Comparison of ENCODE assay signal across 12 cellular contexts in genomic region chr17:73297934-73298861, GRCh38. TPM values are rescaled to one million over a fixed set of nuclear protein-coding genes. Genes with fewer than 3 reads are reported as not detected.
DNase-seq lines count a peak whose midpoint lies in the region; ATAC-seq, FAIRE-seq and TF ChIP-seq lines count a peak whose summit lies in the region.
"Had no signal": no experiment of that assay in that cellular context is flagged by ENCODE, and none has a peak within 500 bp of the region (broad histone marks: within the 10 kb centered on the region; RNA-seq: fewer than 3 reads in every experiment).

No MANE protein-coding gene starts in this region.

- ATAC-seq in GM21576 (IDR thresholded peaks at IDR 0.05; ENCODE audit: unreplicated experiment): peak; percentile 58
- ATAC-seq in Panc1: peak; percentile 49

- H3K36me3 ChIP-seq in Panc1 (ENCODE audit: control insufficient read depth, insufficient read depth, low read length) (no peaks in the 10 kb centered on the region), left ventricle myocardium inferior (no peaks in the 10 kb centered on the region), stomach smooth muscle (ENCODE audit: control insufficient read depth in 2 of 2, insufficient read depth in 2 of 2, low read length in 2 of 2) (no peaks in the 10 kb centered on the region)

- H3K4me3 ChIP-seq in Panc1 (ENCODE audit: low read depth in 2 of 2, low read length in 2 of 2): no peak overlapping the region
- peak overlapping the region; percentile 14 for H3K4me3 ChIP-seq in left ventricle myocardium inferior
- H3K4me3 ChIP-seq in stomach smooth muscle (ENCODE audit: low read length in 2 of 2): peak overlapping the region; percentile 14 to 29

- H3K36me3 Mint-ChIP-seq in Calu3 (ENCODE audit: insufficient read depth, unreplicated experiment): peaks cover 31% of the 10 kb centered on the region

- peak overlapping the region; percentile 68 for H3K27ac ChIP-seq in Panc1 (ENCODE audit: low read length)
- H3K27ac ChIP-seq in left ventricle myocardium inferior (replicated peaks): peak overlapping the region; percentile 73
- H3K27ac ChIP-seq in stomach smooth muscle (ENCODE audit: low read length): peak overlapping the region; percentile 55

- POLR2A ChIA-PET in Panc1 (lab: Charles Lee): interaction anchor here (0.6 kb wide), 2 partner anchors 10 to 691 kb away, joined by 3 read pairs; no protein-coding TSS in a partner anchor

- H3K4me3 Mint-ChIP-seq in Calu3 (ENCODE audit: low read depth, unreplicated experiment): no peak overlapping the region
- H3K4me3 Mint-ChIP-seq: neural crest cell had no signal

- BruUV-seq in Panc1 (replicated peaks; lab: Mats Ljungman, UMichigan) (no TSS peak), Calu3 (replicated peaks; lab: Mats Ljungman, UMichigan) (no TSS peak)

- peaks cover 29% of the 10 kb centered on the region for H3K4me1 Mint-ChIP-seq in Calu3 (ENCODE audit: low read depth, unreplicated experiment)

- no peaks in the 10 kb centered on the region for H3K27me3 Mint-ChIP-seq in Calu3 (ENCODE audit: unreplicated experiment)

- H3K27me3 ChIP-seq in Panc1 (ENCODE audit: control insufficient read depth, insufficient read depth, low read length) (no peaks in the 10 kb centered on the region), left ventricle myocardium inferior (ENCODE audit: low read depth) (no peaks in the 10 kb centered on the region), stomach smooth muscle (ENCODE audit: control insufficient read depth in 1 of 2, insufficient read depth in 2 of 2, low read length in 2 of 2) (no peaks in the 10 kb centered on the region)

- H3K9ac ChIP-seq in stomach smooth muscle (ENCODE audit: low read length in 2 of 2): peak overlapping the region; percentile 17 to 36

- no peak for FAIRE-seq in urothelium cell line (lab: Jason Lieb, UNC)

- H3K9me3 ChIP-seq in Panc1 (ENCODE audit: control insufficient read depth, insufficient read depth, low read depth, low read length) (no peaks in the 10 kb centered on the region), left ventricle myocardium inferior (replicated peaks) (no peaks in the 10 kb centered on the region), stomach smooth muscle (ENCODE audit: control insufficient read depth in 2 of 2, low read length in 2 of 2) (no peaks in the 10 kb centered on the region)

- H3K4me1 ChIP-seq in Panc1 (ENCODE audit: control insufficient read depth, insufficient read depth, low read length) (peaks cover 58% of the 10 kb centered on the region), left ventricle myocardium inferior (peaks cover 95% of the 10 kb centered on the region), stomach smooth muscle (ENCODE audit: control insufficient read depth, insufficient read depth, low read length) (peaks cover 44% of the 10 kb centered on the region)

- in situ Hi-C loops in Panc1 (cut with HindIII; ENCODE audit: low pct_unique_long_range_greater_than_20kb, low sequenced_read_pairs): no loop called here

- CTCF ChIA-PET in Panc1 (lab: Charles Lee): interaction anchor here (1.2 kb wide), 1 partner anchor 72 kb away, joined by 4 read pairs; no protein-coding TSS in a partner anchor
- CTCF ChIA-PET in Calu3 (lab: Charles Lee): interaction anchor here (0.6 to 1.2 kb wide), 4 partner anchors 10 to 550 kb away, joined by 3 to 5 read pairs (median 4); no protein-coding TSS in a partner anchor

- DNase-seq in Panc1 (ENCODE audit: low read depth, low spot score) (no peak), left ventricle myocardium inferior (no peak), urothelium cell line (ENCODE audit: low spot score) (no peak), retina (no peak), Calu3 (no peak)
- no peak for DNase-seq in activated naive CD4-positive, alpha-beta T cell treated with Interleukin-2 at 50 U/mL for 16 hours
- DNase-seq: GDM1, NCI-H187, SHP77 treated with DMSO at 0.1 percent for 48 hours had no signal

- TF ChIP-seq CTCF in Panc1 (IDR thresholded peaks at IDR 0.05) (no peak), left ventricle myocardium inferior (IDR thresholded peaks at IDR 0.05; ENCODE audit: borderline replicate concordance) (no peak), Calu3 (IDR thresholded peaks at IDR 0.05; ENCODE audit: unreplicated experiment) (no peak)

- H3K27ac Mint-ChIP-seq in Calu3 (ENCODE audit: unreplicated experiment): no peak overlapping the region

- H3K9me3 Mint-ChIP-seq in Calu3 (ENCODE audit: low read depth, unreplicated experiment): no peaks in the 10 kb centered on the region
- H3K9me3 Mint-ChIP-seq: neural crest cell had no signal

- intact Hi-C loops in Panc1 (cut with micrococcal nuclease; ENCODE audit: unreplicated experiment) (no loop called here), left ventricle myocardium inferior (cut with micrococcal nuclease) (no loop called here), Calu3 (cut with micrococcal nuclease; ENCODE audit: unreplicated experiment) (no loop called here)

RNA-seq across cellular contexts. Expression of gene CDC42EP4, which starts 13.6 kb away (rescaled TPM):
- total RNA-seq in Panc1 (2021; ENCODE audit: unreplicated experiment) (65.9 TPM), left ventricle myocardium inferior (34.0 TPM), Calu3 (2022) (50.2 and 60.1 TPM in 2 replicates)
- 69.7 TPM for polyA plus RNA-seq in Panc1 (2012; ENCODE audit: insufficient read length)

RNA-seq across cellular contexts. Expression of gene CPSF4L, which starts 36.5 kb away (rescaled TPM):
- not detected for total RNA-seq in Panc1 (2021; ENCODE audit: unreplicated experiment)
- not detected for polyA plus RNA-seq in Panc1 (2012; ENCODE audit: insufficient read length)
- not detected for total RNA-seq in left ventricle myocardium inferior
- not detected in 2 replicates for total RNA-seq in Calu3 (2022)
- total RNA-seq: neural crest cell had no signal

Comparison
In these comparisons a context has a peak if more than half of its experiments do, and no peak if none do; other contexts are left out.
1. H3K4me3 ChIP-seq: peak in left ventricle myocardium inferior (single experiment) and stomach smooth muscle (2 of 2); none in Panc1 (0 of 2).
2. Peak in every context shown above with its lines, with median percentiles within 50 percentile points of each other: H3K27ac ChIP-seq.